23 cellular contexts compared by ENCODE assay signal in genomic region chr6:112409311-112409710, GRCh38.
DNase-seq lines count a peak whose midpoint lies in the region; ATAC-seq and TF ChIP-seq lines count a peak whose summit lies in the region.
"Had no signal": no experiment of that assay in that cellular context is flagged by ENCODE, and none has a peak within 500 bp of the region (broad histone marks: within the 10 kb centered on the region; RNA-seq: fewer than 3 reads in every experiment).

No MANE protein-coding gene starts in this region.

- H3K4me1 ChIP-seq in heart right ventricle, result no peaks in the 10 kb centered on the region

- intact Hi-C loops in left cardiac atrium (cut with DNase I), result no loop called here
- intact Hi-C loops in heart right ventricle (cut with DNase I), result no loop called here

- no peaks in the 10 kb centered on the region for H3K36me3 Mint-ChIP-seq in activated naive CD4-positive, alpha-beta T cell treated with anti-CD3 and anti-CD28 coated beads, Interleukin-2, amount 50 U/mL, for 72 hours

- H3K27ac Mint-ChIP-seq in stimulated activated naive CD8-positive, alpha-beta T cell treated with anti-CD3 and anti-CD28 coated beads, Interleukin-15, amount 100 ng/mL, for 72 hours, result no peak overlapping the region
- H3K27ac Mint-ChIP-seq in activated naive CD4-positive, alpha-beta T cell treated with anti-CD3 and anti-CD28 coated beads, Interleukin-2, amount 50 U/mL, for 72 hours, result no peak overlapping the region
- H3K27ac Mint-ChIP-seq: activated CD4-positive, alpha-beta T cell treated with anti-CD3 and anti-CD28 coated beads, Interleukin-2, amount 10 ng/mL, durations not matched to agents 24 days and 14 days; T-helper 2 cell treated with Interferon-gamma antibody and Interleukin-4, amounts not matched to agents 5 μg/mL and 100 μg/mL, for 36 hours had no signal

- WGBS in heart right ventricle, 2 donors, result 54 to 57% methylated on average over 2 of the region's 2 CpGs

- H3K4me3 Mint-ChIP-seq in stimulated activated naive CD8-positive, alpha-beta T cell treated with anti-CD3 and anti-CD28 coated beads, Interleukin-15, amount 100 ng/mL, for 72 hours, result no peak overlapping the region
- H3K4me3 Mint-ChIP-seq: activated CD4-positive, alpha-beta T cell treated with anti-CD3 and anti-CD28 coated beads, Interleukin-2, amount 10 ng/mL, durations not matched to agents 24 days and 14 days; activated T-cell treated with anti-CD3 and anti-CD28 coated beads, Interleukin-2, amount 50 U/mL, for 4 hours; T-helper 2 cell treated with Interferon-gamma antibody and Interleukin-4, amounts not matched to agents 5 μg/mL and 100 μg/mL, for 36 hours had no signal

- DNase-seq in left cardiac atrium, result no peak
- DNase-seq in heart right ventricle, result no peak
- peak; percentile 82 to 91 for DNase-seq in NCI-H524 (lab: John Stamatoyannopoulos, UW)
- peak; percentile 5 for DNase-seq in fibroblast of gingiva (ENCODE audit: low read depth)
- DNase-seq in COLO668 (lab: John Stamatoyannopoulos, UW; ENCODE audit: unreplicated experiment), result no peak
- DNase-seq in stimulated activated naive CD8-positive, alpha-beta T cell treated with anti-CD3 and anti-CD28 coated beads, Interleukin-15, amount 100 ng/mL, for 72 hours, result no peak
- no peak for DNase-seq in activated naive CD4-positive, alpha-beta T cell treated with anti-CD3 and anti-CD28 coated beads, Interleukin-2, amount 50 U/mL, for 72 hours (ENCODE audit: low spot score in 2 of 2)
- DNase-seq: activated CD4-positive, alpha-beta T cell treated with anti-CD3 and anti-CD28 coated beads, Interleukin-2, amount 10 ng/mL, durations not matched to agents 24 days and 14 days; activated naive CD4-positive, alpha-beta T cell; activated T-cell treated with anti-CD3 and anti-CD28 coated beads, Interleukin-2, amount 50 U/mL, for 4 hours; amygdala; dermis blood vessel endothelial cell; mammary epithelial cell; NCI-H187; NCI-H345; NCI-H82; occipital lobe had no signal

- H3K9me3 ChIP-seq in heart right ventricle, result no peaks in the 10 kb centered on the region

- no peaks in the 10 kb centered on the region for H3K9me3 Mint-ChIP-seq in stimulated activated naive CD8-positive, alpha-beta T cell treated with anti-CD3 and anti-CD28 coated beads, Interleukin-15, amount 100 ng/mL, for 72 hours
- no peaks in the 10 kb centered on the region for H3K9me3 Mint-ChIP-seq in activated naive CD4-positive, alpha-beta T cell treated with anti-CD3 and anti-CD28 coated beads, Interleukin-2, amount 50 U/mL, for 72 hours
- H3K9me3 Mint-ChIP-seq: activated CD4-positive, alpha-beta T cell treated with anti-CD3 and anti-CD28 coated beads, Interleukin-2, amount 10 ng/mL, durations not matched to agents 24 days and 14 days; activated T-cell treated with anti-CD3 and anti-CD28 coated beads, Interleukin-2, amount 50 U/mL, for 4 hours; T-helper 2 cell treated with Interferon-gamma antibody and Interleukin-4, amounts not matched to agents 5 μg/mL and 100 μg/mL, for 36 hours had no signal

- H3K27ac ChIP-seq in heart right ventricle, result no peak overlapping the region
- H3K27ac ChIP-seq: C4-2B, cardiac muscle cell, RWPE1 had no signal

- ATAC-seq in left cardiac atrium, result peak; percentile 63 to 68
- ATAC-seq in heart right ventricle, result no peak
- ATAC-seq in HG03139 (IDR thresholded peaks at IDR 0.05; ENCODE audit: unreplicated experiment), result no peak
- ATAC-seq in stimulated activated naive CD8-positive, alpha-beta T cell treated with anti-CD3 and anti-CD28 coated beads, Interleukin-15, amount 100 ng/mL, for 72 hours, result no peak
- no peak for ATAC-seq in activated naive CD4-positive, alpha-beta T cell treated with anti-CD3 and anti-CD28 coated beads, Interleukin-2, amount 50 U/mL, for 72 hours
- ATAC-seq: activated T-cell treated with anti-CD3 and anti-CD28 coated beads, Interleukin-2, amount 50 U/mL, for 4 hours had no signal

- H3K4me3 ChIP-seq in heart right ventricle, result no peak overlapping the region
- H3K4me3 ChIP-seq: cardiac muscle cell, smooth muscle cell had no signal

- H3K27me3 Mint-ChIP-seq in stimulated activated naive CD8-positive, alpha-beta T cell treated with anti-CD3 and anti-CD28 coated beads, Interleukin-15, amount 100 ng/mL, for 72 hours, result peaks cover 9% of the 10 kb centered on the region

- no peaks in the 10 kb centered on the region for H3K36me3 ChIP-seq in heart right ventricle
- H3K36me3 ChIP-seq: cardiac muscle cell had no signal

- TF ChIP-seq CTCF in heart right ventricle (IDR thresholded peaks at IDR 0.05), result no peak

- no peaks in the 10 kb centered on the region for H3K4me1 Mint-ChIP-seq in stimulated activated naive CD8-positive, alpha-beta T cell treated with anti-CD3 and anti-CD28 coated beads, Interleukin-15, amount 100 ng/mL, for 72 hours
- H3K4me1 Mint-ChIP-seq: activated CD4-positive, alpha-beta T cell treated with anti-CD3 and anti-CD28 coated beads, Interleukin-2, amount 10 ng/mL, durations not matched to agents 24 days and 14 days had no signal

- no peaks in the 10 kb centered on the region for H3K27me3 ChIP-seq in heart right ventricle
- H3K27me3 ChIP-seq: cardiac muscle cell had no signal

Comparison
In these comparisons a context has a peak if more than half of its experiments do, and no peak if none do; other contexts are left out.
1. ATAC-seq: peak in left cardiac atrium (2 of 2); none in heart right ventricle (0 of 8), HG03139 (single experiment), stimulated activated naive CD8-positive, alpha-beta T cell treated with anti-CD3 and anti-CD28 coated beads, Interleukin-15, amount 100 ng/mL, for 72 hours (single experiment) and activated naive CD4-positive, alpha-beta T cell treated with anti-CD3 and anti-CD28 coated beads, Interleukin-2, amount 50 U/mL, for 72 hours (0 of 2).
2. DNase-seq: peak in NCI-H524 (2 of 2) and fibroblast of gingiva (single experiment); none in left cardiac atrium (single experiment), heart right ventricle (0 of 2), COLO668 (single experiment), stimulated activated naive CD8-positive, alpha-beta T cell treated with anti-CD3 and anti-CD28 coated beads, Interleukin-15, amount 100 ng/mL, for 72 hours (0 of 2) and activated naive CD4-positive, alpha-beta T cell treated with anti-CD3 and anti-CD28 coated beads, Interleukin-2, amount 50 U/mL, for 72 hours (0 of 2).